11 cellular contexts compared by ENCODE assay signal in genomic region chr7:139081584-139081983, GRCh38. TPM values are rescaled to one million over a fixed set of nuclear protein-coding genes. Genes with fewer than 3 reads are reported as not detected.
"Had no signal": no experiment of that assay in that cellular context is flagged by ENCODE, and none has a peak within 500 bp of the region (broad histone marks: within the 10 kb centered on the region; RNA-seq: fewer than 3 reads in every experiment).

No MANE protein-coding gene starts in this region.

- H3K27me3 ChIP-seq: heart left ventricle, upper lobe of right lung had no signal

- H3K9me3 ChIP-seq: heart left ventricle, upper lobe of right lung had no signal

- DNase-seq: caudate nucleus; effector CD8-positive, alpha-beta T cell; stimulated activated CD4-positive, alpha-beta T cell treated with anti-CD3 and anti-CD28 coated beads, Interleukin-2, amount 100 ng/mL, for 48 hours; stimulated activated naive CD4-positive, alpha-beta T cell treated with Interleukin-2 at 50 U/mL for 16 hours; T1000; upper lobe of right lung had no signal

- H3K4me3 Mint-ChIP-seq: memory B cell had no signal

- H3K27ac ChIP-seq: coronary artery, upper lobe of right lung had no signal

- H3K27me3 Mint-ChIP-seq: memory B cell had no signal

- H3K4me3 ChIP-seq: coronary artery, heart left ventricle, upper lobe of right lung had no signal

RNA-seq across cellular contexts. Expression of gene ZC3HAV1L, which starts 45.7 kb away (rescaled TPM):
- total RNA-seq: osteocyte had no signal
- polyA plus RNA-seq: neural cell had no signal
